In genomic region chr19:45691516-45692186, GRCh38 we compare ENCODE assay signal across 8 cellular contexts. TPM values are rescaled to one million over a fixed set of nuclear protein-coding genes. Genes with fewer than 3 reads are reported as not detected.
DNase-seq lines count a peak whose midpoint lies in the region; TF ChIP-seq lines count a peak whose summit lies in the region.

Gene SNRPD2, minus strand, starts transcription at chr19:45691953. Its CDS starts 65 bp downstream, at chr19:45691888.

- peak within 1 kb of the TSS; percentile 84 for H3K4me2 ChIP-seq in H9 (ENCODE audit: insufficient read depth, insufficient read length, low read length)

- H2BK5ac ChIP-seq in H9 (ENCODE audit: insufficient read length, low read length), result no peak within 1 kb of the TSS

- no peak within 1 kb of the TSS for H2BK15ac ChIP-seq in H9 (ENCODE audit: low read depth, low read length)

- no CpG with 5 or more reads among the region's 36 CpGs for WGBS in H9 (ENCODE audit: extremely low coverage, insufficient read length, low lambda C conversion rate)

- peak within 1 kb of the TSS; percentile 68; the same call in 1 of the 2 replicates for H3K14ac ChIP-seq in H9 (ENCODE audit: insufficient read depth, low read length)

- H4K20me1 ChIP-seq in H9 (ENCODE audit: control insufficient read depth, insufficient read depth, insufficient read length), result no peaks in the 10 kb centered on the region

- peak; percentile 81 for DNase-seq in GF-D8 (lab: John Stamatoyannopoulos, UW)
- peak; percentile 95 for DNase-seq in H9
- DNase-seq in M059J (ENCODE audit: low read depth), result peak; percentile 94
- DNase-seq in SIG-M5 treated with dmso at 0.1 percent for 504 hours (lab: John Stamatoyannopoulos, UW; ENCODE audit: unreplicated experiment), result peak; percentile 90
- peak; percentile 90 for DNase-seq in activated naive CD4-positive, alpha-beta T cell treated with anti-CD3 and anti-CD28 coated beads, Interleukin-2, amount 50 U/mL, for 16 hours
- peak; percentile 92 for DNase-seq in germinal center (ENCODE audit: low spot score)
- peak; percentile 83 for DNase-seq in non-pigmented ciliary epithelial cell (ENCODE audit: low read depth)
- DNase-seq in substantia nigra (lab: John Stamatoyannopoulos, UW), result peak; percentile 83 to 100 (median 93)

- H4K91ac ChIP-seq in H9 (ENCODE audit: insufficient read length, low read depth, low read length), result no peak within 1 kb of the TSS

- H3K27ac ChIP-seq in H9 (ENCODE audit: insufficient read length, low read depth, low read length), result no peak within 1 kb of the TSS
- peak within 1 kb of the TSS; percentile 78 for H3K27ac ChIP-seq in substantia nigra (ENCODE audit: low read depth, low read length, poor library complexity, severe bottlenecking)

- no peaks in the 10 kb centered on the region for H3K9me3 ChIP-seq in H9 (ENCODE audit: control insufficient read depth, low read depth, low read length)

- no peak within 1 kb of the TSS for H2AK5ac ChIP-seq in H9 (ENCODE audit: insufficient read length, low read length)

- H3K27me3 ChIP-seq in H9 (ENCODE audit: insufficient read depth, low read length), result no peaks in the 10 kb centered on the region

- no peak within 1 kb of the TSS for H3K56ac ChIP-seq in H9 (ENCODE audit: insufficient read length, low read depth, low read length)

- H4K8ac ChIP-seq in H9 (replicated peaks; ENCODE audit: insufficient read length, low read depth, low read length), result no peak within 1 kb of the TSS

- H2AFZ ChIP-seq in H9 (ENCODE audit: low read length), result no peak within 1 kb of the TSS

- peak within 1 kb of the TSS; percentile 94 to 96 for H3K4me3 Mint-ChIP-seq in H9

- H3K27ac Mint-ChIP-seq in H9, result peak within 1 kb of the TSS; percentile 98 to 100 (median 99)

- no peak within 1 kb of the TSS for H3K23ac ChIP-seq in H9 (ENCODE audit: insufficient read length, low read depth, low read length)

- peak within 1 kb of the TSS; percentile 59 for H3K18ac ChIP-seq in H9 (ENCODE audit: insufficient read length, low read depth, low read length)

- no peak for TF ChIP-seq CTCF in H9 (conservative IDR thresholded peaks at IDR 0.05)

- H3K4me1 Mint-ChIP-seq in H9, result peaks cover 0 to 16% of the 10 kb centered on the region in 2 experiments; a peak in 3 of 4 replicates

- H3K9me3 Mint-ChIP-seq in H9, result peaks cover 0 to 5% of the 10 kb centered on the region in 2 experiments; a peak in 2 of 5 replicates

- H3K4ac ChIP-seq in H9 (ENCODE audit: low read depth, low read length), result no peak within 1 kb of the TSS; the same call in 1 of the 2 replicates

- H2BK120ac ChIP-seq in H9 (ENCODE audit: low read depth, low read length, poor library complexity, severe bottlenecking), result no peak within 1 kb of the TSS

- no peak within 1 kb of the TSS for H2BK12ac ChIP-seq in H9 (ENCODE audit: insufficient read length, low read depth, low read length)

- peaks cover 9% of the 10 kb centered on the region for H3K23me2 ChIP-seq in H9 (ENCODE audit: insufficient read length, low read depth, low read length, poor library complexity, severe bottlenecking)

- H3K4me1 ChIP-seq in H9 (ENCODE audit: insufficient read depth, low read length), result peaks cover 3% of the 10 kb centered on the region

- peaks cover 51 to 52% (median 52%) of the 10 kb centered on the region in 3 experiments for H3K36me3 Mint-ChIP-seq in H9 (ENCODE audit: insufficient read depth in 1 of 3, low read depth in 3 of 3)

- H3T11ph ChIP-seq in H9 (ENCODE audit: low read length), result no peak within 1 kb of the TSS

- no peak within 1 kb of the TSS for H4K5ac ChIP-seq in H9 (ENCODE audit: insufficient read length, low read depth, low read length)

- peaks cover 1% of the 10 kb centered on the region; the same call in 1 of the 2 replicates for H3K79me2 ChIP-seq in H9 (ENCODE audit: insufficient read depth, low read length)

- no peak within 1 kb of the TSS for H2BK20ac ChIP-seq in H9 (ENCODE audit: low read depth, low read length, poor library complexity, severe bottlenecking)

- peak within 1 kb of the TSS; percentile 85 for H3K9ac ChIP-seq in H9 (ENCODE audit: extremely low read depth, insufficient read length, low read length)

- H3K79me1 ChIP-seq in H9 (ENCODE audit: insufficient read depth, low read depth, low read length, poor library complexity, severe bottlenecking), result no peaks in the 10 kb centered on the region

- H3K27me3 Mint-ChIP-seq in H9 (ENCODE audit: low read depth), result no peaks in the 10 kb centered on the region

RNA-seq across cellular contexts. Expression of gene SNRPD2, which starts in this region (rescaled TPM):
- total RNA-seq in H9 (2021), result 793 and 808 TPM in 2 replicates
- total RNA-seq in M059J (2014; rRNA removed; shearing (Covaris generic)), result 294 and 342 TPM in 2 replicates
